20 cellular contexts compared by ENCODE assay signal in the genomic region with DNA sequence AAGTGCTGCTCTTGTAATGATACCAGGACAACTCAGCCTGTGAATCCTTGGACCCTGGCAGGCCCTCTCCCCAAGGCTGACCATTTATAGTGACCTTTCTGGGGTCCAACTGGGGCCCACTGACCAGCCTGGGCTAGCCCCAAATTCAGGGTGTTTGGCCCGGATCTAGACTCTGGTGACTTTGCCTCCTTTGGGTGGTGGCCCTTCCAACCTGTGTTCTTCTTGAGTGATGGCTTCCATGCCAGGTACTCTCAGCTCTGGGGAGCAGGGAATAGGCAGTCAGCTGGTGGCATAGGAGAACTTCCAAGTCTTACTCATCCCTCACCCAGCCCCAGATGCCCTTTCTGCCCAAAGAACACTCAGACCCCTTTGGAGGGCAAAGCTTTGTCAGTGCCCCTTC. TPM values are rescaled to one million over a fixed set of nuclear protein-coding genes. Genes with fewer than 3 reads are reported as not detected.
DNase-seq lines count a peak whose midpoint lies in the region; ATAC-seq and TF ChIP-seq lines count a peak whose summit lies in the region.
"Had no signal": no experiment of that assay in that cellular context is flagged by ENCODE, and none has a peak within 500 bp of the region (broad histone marks: within the 10 kb centered on the region; RNA-seq: fewer than 3 reads in every experiment).

No MANE protein-coding gene starts in this region.

- no peak for TF ChIP-seq CTCF in natural killer cell (IDR thresholded peaks at IDR 0.05)
- TF ChIP-seq CTCF in vagina (IDR thresholded peaks at IDR 0.05) = no peak
- no peak for TF ChIP-seq CTCF in mesothelial cell of epicardium (IDR thresholded peaks at IDR 0.05; ENCODE audit: unreplicated experiment)
- TF ChIP-seq CTCF in spleen (IDR thresholded peaks at IDR 0.05 in 8 of 11, conservative IDR thresholded peaks at IDR 0.05 in 3 of 11) = no peak

- no peaks in the 10 kb centered on the region for H3K36me3 Mint-ChIP-seq in natural killer cell treated with Interleukin-12 subunit alpha and Interleukin-12 subunit beta and Interleukin-15 and Interleukin-18, amount 100 ng/mL, for 72 hours
- no peaks in the 10 kb centered on the region for H3K36me3 Mint-ChIP-seq in natural killer cell
- H3K36me3 Mint-ChIP-seq in mesothelial cell of epicardium = no peaks in the 10 kb centered on the region
- H3K36me3 Mint-ChIP-seq: CD8-positive, alpha-beta T cell had no signal

- no peak for TF ChIP-seq POLR2A in vagina (IDR thresholded peaks at IDR 0.05)
- TF ChIP-seq POLR2A in spleen (IDR thresholded peaks at IDR 0.05) = no peak

- H3K4me3 ChIP-seq in vagina (no peak overlapping the region), spleen (no peak overlapping the region)
- H3K4me3 ChIP-seq: BLaER1 treated with 17β-estradiol and CSF1 and Interleukin-3, amounts not matched to agents 10 nM and 100 nM had no signal

- 83 to 100% (median 93%) methylated on average over 1 of the region's 1 CpG for WGBS in spleen, 5 donors

- intact Hi-C loops in natural killer cell (cut with micrococcal nuclease) (no loop called here), vagina (cut with DNase I) (no loop called here), spleen (cut with DNase I; ENCODE audit: low total_unique reads) (no loop called here)

- H3K4me1 Mint-ChIP-seq in natural killer cell treated with Interleukin-12 subunit alpha and Interleukin-12 subunit beta and Interleukin-15 and Interleukin-18, amount 100 ng/mL, for 72 hours (ENCODE audit: low read depth in 2 of 2) = no peaks in the 10 kb centered on the region
- H3K4me1 Mint-ChIP-seq in natural killer cell = no peaks in the 10 kb centered on the region
- peaks cover 3% of the 10 kb centered on the region for H3K4me1 Mint-ChIP-seq in mesothelial cell of epicardium
- H3K4me1 Mint-ChIP-seq: B cell had no signal

- H3K4me3 Mint-ChIP-seq in natural killer cell treated with Interleukin-12 subunit alpha and Interleukin-12 subunit beta and Interleukin-15 and Interleukin-18, amount 100 ng/mL, for 72 hours = no peak overlapping the region
- H3K4me3 Mint-ChIP-seq in natural killer cell (no peak overlapping the region), mesothelial cell of epicardium (no peak overlapping the region)
- H3K4me3 Mint-ChIP-seq: B cell; CD4-positive, alpha-beta T cell; CD8-positive, alpha-beta T cell had no signal

- H3K27me3 Mint-ChIP-seq in natural killer cell treated with Interleukin-12 subunit alpha and Interleukin-12 subunit beta and Interleukin-15 and Interleukin-18, amount 100 ng/mL, for 72 hours = peaks cover 22 to 40% of the 10 kb centered on the region in 2 donors
- H3K27me3 Mint-ChIP-seq in natural killer cell (ENCODE audit: low read depth in 2 of 2) (peaks cover 21% of the 10 kb centered on the region in 2 donors), mesothelial cell of epicardium (ENCODE audit: low read depth) (peaks cover 56% of the 10 kb centered on the region)

- H3K27me3 ChIP-seq in vagina (no peaks in the 10 kb centered on the region), spleen (replicated peaks in 1 of 7) (no peaks in the 10 kb centered on the region)
- H3K27me3 ChIP-seq: BLaER1 treated with 17β-estradiol and CSF1 and Interleukin-3, amounts not matched to agents 10 nM and 100 nM had no signal

- H3K36me3 ChIP-seq in vagina (no peaks in the 10 kb centered on the region), spleen (no peaks in the 10 kb centered on the region)
- H3K36me3 ChIP-seq: BLaER1 treated with 17β-estradiol and CSF1 and Interleukin-3, amounts not matched to agents 10 nM and 100 nM had no signal

- peaks cover 8% of the 10 kb centered on the region for H3K4me1 ChIP-seq in vagina
- no peaks in the 10 kb centered on the region for H3K4me1 ChIP-seq in spleen
- H3K4me1 ChIP-seq: BLaER1 treated with 17β-estradiol and CSF1 and Interleukin-3, amounts not matched to agents 10 nM and 100 nM had no signal

- DNase-seq in natural killer cell treated with Interleukin-12 subunit alpha and Interleukin-12 subunit beta and Interleukin-15 and Interleukin-18, amount 100 ng/mL, for 72 hours (ENCODE audit: low spot score) = no peak
- no peak for DNase-seq in natural killer cell
- DNase-seq in left lobe of liver (ENCODE audit: low spot score) = peak; percentile 31
- peak; percentile 4 for DNase-seq in stimulated activated CD8-positive, alpha-beta memory T cell treated with anti-CD3 and anti-CD28 coated beads, Interleukin-4, amount 100 ng/mL, for 48 hours
- DNase-seq in vagina (ENCODE audit: extremely low spot score in 2 of 2) = peak; percentile 67 to 69
- DNase-seq in mesothelial cell of epicardium (ENCODE audit: low spot score in 2 of 2, unreplicated experiment in 2 of 2) = no peak
- no peak for DNase-seq in spleen
- DNase-seq in activated gamma-delta T cell (lab: John Stamatoyannopoulos, UW) = no peak
- DNase-seq: 8988T; ACHN; AML-193; Caco-2; Calu3; CD4-positive, alpha-beta T cell; CD8-positive, alpha-beta T cell; DMS79 treated with DMSO at 0.1 percent for 48 hours; GF-D8 had no signal

- H3K9me3 ChIP-seq in vagina = no peaks in the 10 kb centered on the region
- H3K9me3 ChIP-seq in spleen = no peaks in the 10 kb centered on the region
- H3K9me3 ChIP-seq: Caco-2 had no signal

- H3K27ac ChIP-seq in vagina (no peak overlapping the region), spleen (no peak overlapping the region)
- H3K27ac ChIP-seq: BLaER1 treated with 17β-estradiol and CSF1 and Interleukin-3, amounts not matched to agents 10 nM and 100 nM; C4-2B had no signal

- H3K9me3 Mint-ChIP-seq in natural killer cell treated with Interleukin-12 subunit alpha and Interleukin-12 subunit beta and Interleukin-15 and Interleukin-18, amount 100 ng/mL, for 72 hours = no peaks in the 10 kb centered on the region
- H3K9me3 Mint-ChIP-seq in natural killer cell = no peaks in the 10 kb centered on the region
- H3K9me3 Mint-ChIP-seq in mesothelial cell of epicardium = no peaks in the 10 kb centered on the region
- H3K9me3 Mint-ChIP-seq: CD4-positive, alpha-beta T cell; CD8-positive, alpha-beta T cell had no signal

- ATAC-seq in natural killer cell treated with Interleukin-12 subunit alpha and Interleukin-12 subunit beta and Interleukin-15 and Interleukin-18, amount 100 ng/mL, for 72 hours = peak; percentile 25 to 38
- ATAC-seq in natural killer cell (no peak), left lobe of liver (no peak)
- ATAC-seq: CD8-positive, alpha-beta T cell had no signal

- no peak overlapping the region for H3K27ac Mint-ChIP-seq in natural killer cell treated with Interleukin-12 subunit alpha and Interleukin-12 subunit beta and Interleukin-15 and Interleukin-18, amount 100 ng/mL, for 72 hours
- H3K27ac Mint-ChIP-seq in natural killer cell (no peak overlapping the region), mesothelial cell of epicardium (no peak overlapping the region)
- H3K27ac Mint-ChIP-seq: B cell; CD4-positive, alpha-beta T cell; CD8-positive, alpha-beta T cell had no signal

RNA-seq across cellular contexts. Expression of a gene that starts 10.3 kb away (rescaled TPM):
- total RNA-seq in natural killer cell treated with Interleukin-12 subunit alpha and Interleukin-12 subunit beta and Interleukin-15 and Interleukin-18, amount 100 ng/mL, for 72 hours = not detected
- total RNA-seq in natural killer cell (under 1 TPM; 0.14 to 0.45 (median 0.25) TPM), left lobe of liver (0.63 TPM), vagina (not detected), mesothelial cell of epicardium (0.04 to 0.55 TPM (median 0.25 TPM) in 3 replicates), spleen (10 to 100 TPM; 32.3 to 55.7 (median 50.1) TPM)
- 100 to 1,000 TPM in 2 of 3 donors, 10 to 100 TPM in 1; 76.9 to 165 (median 103) TPM for polyA plus RNA-seq in spleen

RNA-seq across cellular contexts. Expression of a gene that starts 19.5 kb away (rescaled TPM):
- total RNA-seq in natural killer cell treated with Interleukin-12 subunit alpha and Interleukin-12 subunit beta and Interleukin-15 and Interleukin-18, amount 100 ng/mL, for 72 hours = 10 to 100 TPM; 45.3 to 49.5 TPM
- total RNA-seq in natural killer cell (10 to 100 TPM; 21.7 to 27.1 (median 23.9) TPM), left lobe of liver (19.1 TPM), vagina (40.8 TPM), mesothelial cell of epicardium (47.0 to 47.9 TPM (median 47.6 TPM) in 3 replicates), spleen (10 to 100 TPM; 40.5 to 59.7 (median 44.3) TPM)
- polyA plus RNA-seq in spleen = 10 to 100 TPM; 18.8 to 28.1 (median 22.0) TPM

Comparison
In these comparisons a context has a peak if more than half of its experiments do, and no peak if none do; other contexts are left out.
1. ATAC-seq: peak in natural killer cell treated with Interleukin-12 subunit alpha and Interleukin-12 subunit beta and Interleukin-15 and Interleukin-18, amount 100 ng/mL, for 72 hours (2 of 2); none in natural killer cell (0 of 3) and left lobe of liver (single experiment).
2. DNase-seq: peak in left lobe of liver (single experiment), stimulated activated CD8-positive, alpha-beta memory T cell treated with anti-CD3 and anti-CD28 coated beads, Interleukin-4, amount 100 ng/mL, for 48 hours (single experiment) and vagina (2 of 2); none in natural killer cell treated with Interleukin-12 subunit alpha and Interleukin-12 subunit beta and Interleukin-15 and Interleukin-18, amount 100 ng/mL, for 72 hours (single experiment), natural killer cell (single experiment), mesothelial cell of epicardium (0 of 2), spleen (single experiment) and activated gamma-delta T cell (single experiment).
3. RNA of a gene that starts 10.3 kb away (total RNA-seq): 32.3 to 55.7 TPM in spleen; 0.63 TPM in left lobe of liver (single experiment), 0.14 to 0.45 TPM in natural killer cell, 0.04 to 0.55 TPM in mesothelial cell of epicardium, not detected in natural killer cell treated with Interleukin-12 subunit alpha and Interleukin-12 subunit beta and Interleukin-15 and Interleukin-18, amount 100 ng/mL, for 72 hours and not detected in vagina (single experiment); every median in the first group is over 10 times any median in the second.